In the genomic region with DNA sequence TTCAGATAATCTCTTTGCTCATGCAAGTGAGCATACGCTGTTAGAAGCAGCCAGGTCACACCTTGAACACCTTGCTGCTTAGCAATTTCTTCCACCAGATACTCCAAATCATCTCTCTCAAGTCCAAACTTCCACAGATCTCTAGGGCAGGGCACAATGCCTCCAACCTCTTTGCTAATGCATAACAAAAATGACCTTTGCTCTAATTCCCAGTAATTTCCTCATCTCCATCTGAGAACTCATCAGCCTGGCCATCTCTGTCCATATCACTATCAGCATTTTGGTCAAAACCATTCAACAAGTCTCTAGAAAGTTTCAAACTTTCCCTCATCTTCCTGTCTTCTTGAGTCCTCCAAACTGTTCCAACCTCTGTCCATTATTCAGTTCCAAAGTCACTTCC, we compare ENCODE assay signal across 25 cellular contexts.
"Had no signal": no experiment of that assay in that cellular context is flagged by ENCODE, and none has a peak within 500 bp of the region (broad histone marks: within the 10 kb centered on the region; RNA-seq: fewer than 3 reads in every experiment).

No MANE protein-coding gene starts in this region.

- DNase-seq: heart right ventricle; kidney glomerular epithelial cell; left cardiac atrium; left lung; mesendoderm; natural killer cell; ovary; right lobe of liver; stimulated activated CD4-positive, alpha-beta T cell treated with anti-CD3 and anti-CD28 coated beads, Interleukin-1b, Interleukin-23, amount 100 ng/mL, for 48 hours; stimulated activated CD4-positive, alpha-beta T cell treated with anti-CD3 and anti-CD28 coated beads, Interleukin-2, amount 100 ng/mL, for 48 hours; stimulated activated CD4-positive, alpha-beta T cell treated with anti-CD3 and anti-CD28 coated beads, Interleukin-4, amount 100 ng/mL, for 4 hours; stimulated activated CD8-positive, alpha-beta memory T cell treated with anti-CD3 and anti-CD28 coated beads, Interleukin-4, amount 100 ng/mL, for 48 hours; stimulated activated naive CD4-positive, alpha-beta T cell; tibial artery; trophoblast cell; upper lobe of right lung had no signal

- H3K27me3 Mint-ChIP-seq: progenitor cell of endocrine pancreas; stimulated activated naive CD8-positive, alpha-beta T cell treated with anti-CD3 and anti-CD28 coated beads, Interleukin-15, Interleukin-2, amounts not matched to agents 100 ng/mL and 50 ng/mL, for 24 hours had no signal

- H3K4me3 Mint-ChIP-seq: mesothelial cell of epicardium; natural killer cell; stimulated activated naive CD8-positive, alpha-beta T cell treated with anti-CD3 and anti-CD28 coated beads, Interleukin-15, Interleukin-2, amounts not matched to agents 100 ng/mL and 50 ng/mL, for 24 hours had no signal

- H2AFZ ChIP-seq: hepatocyte had no signal

- H3K27ac Mint-ChIP-seq: mesothelial cell of epicardium; natural killer cell; progenitor cell of endocrine pancreas; stimulated activated naive CD8-positive, alpha-beta T cell treated with anti-CD3 and anti-CD28 coated beads, Interleukin-15, Interleukin-2, amounts not matched to agents 100 ng/mL and 50 ng/mL, for 24 hours had no signal

- ATAC-seq: heart right ventricle, left cardiac atrium, left lung, natural killer cell had no signal

- H3K9me3 Mint-ChIP-seq: natural killer cell had no signal

- H3K4me2 ChIP-seq: hepatocyte, smooth muscle cell had no signal

- H3K27me3 ChIP-seq: heart right ventricle, hepatocyte, left lung, ovary, right atrium auricular region, right lobe of liver, suprapubic skin, tibial artery, upper lobe of right lung had no signal

- H3K4me1 Mint-ChIP-seq: natural killer cell had no signal

- H3K27ac ChIP-seq: heart right ventricle, hepatocyte, left lung, ovary, right atrium auricular region, right lobe of liver, suprapubic skin, thoracic aorta, tibial artery, upper lobe of right lung had no signal

- H3K36me3 ChIP-seq: heart right ventricle, left lung, ovary, right atrium auricular region, right lobe of liver, suprapubic skin, thoracic aorta, tibial artery, upper lobe of right lung had no signal

- H3K36me3 Mint-ChIP-seq: natural killer cell had no signal

- H3K4me1 ChIP-seq: left lung, right atrium auricular region, suprapubic skin, tibial artery, upper lobe of right lung had no signal

- H3K9me3 ChIP-seq: left lung, ovary, right atrium auricular region, right lobe of liver, suprapubic skin, thoracic aorta, tibial artery, upper lobe of right lung had no signal

- H3K79me2 ChIP-seq: hepatocyte had no signal

- H3K4me3 ChIP-seq: heart right ventricle, hepatocyte, left lung, lung, ovary, right atrium auricular region, right lobe of liver, smooth muscle cell, suprapubic skin, thoracic aorta, tibial artery, upper lobe of right lung had no signal
